Comparison of ENCODE assay signal across 20 cellular contexts in genomic region chr6:106939208-106939607, GRCh38. TPM values are rescaled to one million over a fixed set of nuclear protein-coding genes. Genes with fewer than 3 reads are reported as not detected.
DNase-seq lines count a peak whose midpoint lies in the region; ATAC-seq and TF ChIP-seq lines count a peak whose summit lies in the region.
"Had no signal": no experiment of that assay in that cellular context is flagged by ENCODE, and none has a peak within 500 bp of the region (broad histone marks: within the 10 kb centered on the region; RNA-seq: fewer than 3 reads in every experiment).

No MANE protein-coding gene starts in this region.

- ATAC-seq in stimulated activated memory B cell treated with anti-CD40 and anti-IgM and Interleukin-4, amounts not matched to agents 10 μg/mL and 1 μg/mL and 100 μg/mL, for 72 hours, result no peak
- ATAC-seq in upper lobe of right lung, result no peak
- ATAC-seq: activated T-cell treated with anti-CD3 and anti-CD28 coated beads, Interleukin-2, amount 50 U/mL, for 4 hours; foreskin keratinocyte; left colon; T-helper 17 cell had no signal

- H3K27me3 ChIP-seq in upper lobe of right lung (no peaks in the 10 kb centered on the region), ascending aorta (no peaks in the 10 kb centered on the region)
- H3K27me3 ChIP-seq: foreskin keratinocyte had no signal

- TF ChIP-seq CTCF in upper lobe of right lung (IDR thresholded peaks at IDR 0.05) (no peak), ascending aorta (IDR thresholded peaks at IDR 0.05) (no peak)

- H3K4me1 ChIP-seq in upper lobe of right lung (no peaks in the 10 kb centered on the region), ascending aorta (no peaks in the 10 kb centered on the region)
- H3K4me1 ChIP-seq: foreskin keratinocyte had no signal

- no peaks in the 10 kb centered on the region for H3K36me3 Mint-ChIP-seq in stimulated activated memory B cell treated with anti-CD40 and anti-IgM and Interleukin-4, amounts not matched to agents 10 μg/mL and 1 μg/mL and 100 μg/mL, for 72 hours
- H3K36me3 Mint-ChIP-seq: activated naive CD4-positive, alpha-beta T cell treated with anti-CD3 and anti-CD28 coated beads, Interleukin-2, amount 10 ng/mL, durations not matched to agents 7 days and 5 days had no signal

- intact Hi-C loops in upper lobe of right lung (cut with DNase I), result no loop called here
- intact Hi-C loops in ascending aorta (cut with DNase I), result no loop called here

- no peaks in the 10 kb centered on the region for H3K9me3 ChIP-seq in upper lobe of right lung
- H3K9me3 ChIP-seq in ascending aorta, result no peaks in the 10 kb centered on the region

- no peaks in the 10 kb centered on the region for H3K9me3 Mint-ChIP-seq in stimulated activated memory B cell treated with anti-CD40 and anti-IgM and Interleukin-4, amounts not matched to agents 10 μg/mL and 1 μg/mL and 100 μg/mL, for 72 hours
- H3K9me3 Mint-ChIP-seq: activated naive CD4-positive, alpha-beta T cell treated with anti-CD3 and anti-CD28 coated beads, Interleukin-2, amount 10 ng/mL, durations not matched to agents 7 days and 5 days; activated T-cell treated with anti-CD3 and anti-CD28 coated beads, Interleukin-2, amount 50 U/mL, for 4 hours; H9 had no signal

- peaks cover 9% of the 10 kb centered on the region for H3K27me3 Mint-ChIP-seq in stimulated activated memory B cell treated with anti-CD40 and anti-IgM and Interleukin-4, amounts not matched to agents 10 μg/mL and 1 μg/mL and 100 μg/mL, for 72 hours

- no peak overlapping the region for H3K4me3 Mint-ChIP-seq in stimulated activated memory B cell treated with anti-CD40 and anti-IgM and Interleukin-4, amounts not matched to agents 10 μg/mL and 1 μg/mL and 100 μg/mL, for 72 hours
- H3K4me3 Mint-ChIP-seq: activated naive CD4-positive, alpha-beta T cell treated with anti-CD3 and anti-CD28 coated beads, Interleukin-2, amount 10 ng/mL, durations not matched to agents 7 days and 5 days; activated T-cell treated with anti-CD3 and anti-CD28 coated beads, Interleukin-2, amount 50 U/mL, for 4 hours; H9; T-helper 17 cell had no signal

- H3K4me1 Mint-ChIP-seq in stimulated activated memory B cell treated with anti-CD40 and anti-IgM and Interleukin-4, amounts not matched to agents 10 μg/mL and 1 μg/mL and 100 μg/mL, for 72 hours, result peaks cover 21% of the 10 kb centered on the region
- H3K4me1 Mint-ChIP-seq: activated naive CD4-positive, alpha-beta T cell treated with anti-CD3 and anti-CD28 coated beads, Interleukin-2, amount 10 ng/mL, durations not matched to agents 7 days and 5 days had no signal

- DNase-seq in NCI-H345 (lab: John Stamatoyannopoulos, UW) (peak; percentile 38), NCI-H345 treated with DMSO at 0.1 percent for 48 hours (lab: John Stamatoyannopoulos, UW; ENCODE audit: unreplicated experiment) (no peak), NCI-H2029 treated with DMSO at 0.1 percent for 48 hours (lab: John Stamatoyannopoulos, UW) (peak; percentile 83), NCI-H748 (lab: John Stamatoyannopoulos, UW; ENCODE audit: unreplicated experiment) (peak; percentile 81), upper lobe of right lung (no peak), ascending aorta (ENCODE audit: low spot score in 2 of 2) (no peak)
- no peak for DNase-seq in stimulated activated CD4-positive, alpha-beta T cell treated with anti-CD3 and anti-CD28 coated beads, Interleukin-2, amount 100 ng/mL, for 48 hours
- DNase-seq: activated naive CD4-positive, alpha-beta T cell treated with anti-CD3 and anti-CD28 coated beads, Interleukin-2, amount 10 ng/mL, durations not matched to agents 7 days and 5 days; activated T-cell treated with anti-CD3 and anti-CD28 coated beads, Interleukin-2, amount 50 U/mL, for 4 hours; amniotic stem cell; cortex of kidney; foreskin keratinocyte; H9; left colon; mesenchymal stem cell; stimulated activated CD4-positive, alpha-beta T cell treated with anti-CD3 and anti-CD28 coated beads, Interleukin-2, amount 100 ng/mL, for 24 hours; T-helper 17 cell had no signal

- no peak overlapping the region for H3K27ac ChIP-seq in upper lobe of right lung
- no peak overlapping the region for H3K27ac ChIP-seq in ascending aorta
- H3K27ac ChIP-seq: foreskin keratinocyte, SK-N-MC had no signal

- H3K27ac Mint-ChIP-seq in stimulated activated memory B cell treated with anti-CD40 and anti-IgM and Interleukin-4, amounts not matched to agents 10 μg/mL and 1 μg/mL and 100 μg/mL, for 72 hours, result peak overlapping the region; percentile 68
- H3K27ac Mint-ChIP-seq: activated naive CD4-positive, alpha-beta T cell treated with anti-CD3 and anti-CD28 coated beads, Interleukin-2, amount 10 ng/mL, durations not matched to agents 7 days and 5 days; T-helper 17 cell had no signal

- H3K4me3 ChIP-seq in upper lobe of right lung (no peak overlapping the region), ascending aorta (no peak overlapping the region)
- H3K4me3 ChIP-seq: SK-N-MC, smooth muscle cell had no signal

- H3K36me3 ChIP-seq in upper lobe of right lung (no peaks in the 10 kb centered on the region), ascending aorta (no peaks in the 10 kb centered on the region)

RNA-seq across cellular contexts. Expression of gene CD24, which starts 35.3 kb away (rescaled TPM):
- total RNA-seq in upper lobe of right lung (63.6 TPM), ascending aorta (not detected)

Comparison
In these comparisons a context has a peak if more than half of its experiments do, and no peak if none do; other contexts are left out.
1. DNase-seq: peak in NCI-H345 (single experiment), NCI-H2029 treated with DMSO at 0.1 percent for 48 hours (single experiment) and NCI-H748 (single experiment); none in NCI-H345 treated with DMSO at 0.1 percent for 48 hours (single experiment), stimulated activated CD4-positive, alpha-beta T cell treated with anti-CD3 and anti-CD28 coated beads, Interleukin-2, amount 100 ng/mL, for 48 hours (0 of 2), upper lobe of right lung (single experiment) and ascending aorta (0 of 2).
2. RNA of gene CD24, which starts 35.3 kb away (total RNA-seq): 63.6 TPM in upper lobe of right lung (single experiment); not detected in ascending aorta (single experiment); every median in the first group is over 10 times any median in the second.